8 cellular contexts compared by ENCODE assay signal in genomic region chr2:36459725-36460137, GRCh38.
DNase-seq lines count a peak whose midpoint lies in the region; ATAC-seq and TF ChIP-seq lines count a peak whose summit lies in the region.

No MANE protein-coding gene starts in this region.

- DNase-seq in DMS53 (lab: John Stamatoyannopoulos, UW) (peak; percentile 84), NCI-H146 treated with DMSO at 0.1 percent for 48 hours (lab: John Stamatoyannopoulos, UW; ENCODE audit: unreplicated experiment) (peak; percentile 4), breast epithelium (ENCODE audit: low spot score in 2 of 2) (no peak), lower lobe of right lung (no peak), T-helper 2 cell (no peak), NCI-H2081 treated with DMSO at 0.1 percent for 48 hours (lab: John Stamatoyannopoulos, UW) (no peak)

- no peaks in the 10 kb centered on the region for H3K36me3 ChIP-seq in breast epithelium
- H3K36me3 ChIP-seq in lower lobe of right lung, result peaks cover 13% of the 10 kb centered on the region

- H3K9me3 ChIP-seq in breast epithelium (no peaks in the 10 kb centered on the region), lower lobe of right lung (no peaks in the 10 kb centered on the region)

- ATAC-seq in lower lobe of right lung (peak; percentile 64 to 67), GM21619 (IDR thresholded peaks at IDR 0.05; ENCODE audit: unreplicated experiment) (no peak), GM21360 (IDR thresholded peaks at IDR 0.05; ENCODE audit: unreplicated experiment) (no peak)

- H3K27me3 ChIP-seq in breast epithelium (no peaks in the 10 kb centered on the region), lower lobe of right lung (ENCODE audit: low read depth) (no peaks in the 10 kb centered on the region)

- intact Hi-C loops in breast epithelium (cut with DNase I; ENCODE audit: low total_unique reads) (no loop called here), lower lobe of right lung (cut with DNase I) (no loop called here)

- H3K4me3 ChIP-seq in breast epithelium, result no peak overlapping the region
- H3K4me3 ChIP-seq in lower lobe of right lung, result no peak overlapping the region

- TF ChIP-seq POLR2A in breast epithelium (IDR thresholded peaks at IDR 0.05), result no peak

- H3K4me1 ChIP-seq in breast epithelium, result peaks cover 0 to 3% of the 10 kb centered on the region in 2 donors
- peaks cover 65% of the 10 kb centered on the region for H3K4me1 ChIP-seq in lower lobe of right lung

- H3K27ac ChIP-seq in breast epithelium, result peak overlapping the region; percentile 46 to 80
- no peak overlapping the region for H3K27ac ChIP-seq in lower lobe of right lung

- TF ChIP-seq CTCF in breast epithelium (IDR thresholded peaks at IDR 0.05), result no peak
- peak; percentile 53 for TF ChIP-seq CTCF in lower lobe of right lung (IDR thresholded peaks at IDR 0.05)

Comparison
In these comparisons a context has a peak if more than half of its experiments do, and no peak if none do; other contexts are left out.
1. DNase-seq: peak in DMS53 (single experiment) and NCI-H146 treated with DMSO at 0.1 percent for 48 hours (single experiment); none in breast epithelium (0 of 2), lower lobe of right lung (single experiment), T-helper 2 cell (0 of 5) and NCI-H2081 treated with DMSO at 0.1 percent for 48 hours (single experiment).
2. ATAC-seq: peak in lower lobe of right lung (2 of 2); none in GM21619 (single experiment) and GM21360 (single experiment).